1 cellular context compared by ENCODE assay signal in genomic region chr20:41046716-41047115, GRCh38.
TF ChIP-seq lines count a peak whose summit lies in the region.

No MANE protein-coding gene starts in this region.

TF ChIP-seq in GM23338, 12 proteins besides CTCF, POLR2A, EP300 and RAD21 (continued from another document):
- TF ChIP-seq STAT1 (IDR thresholded peaks at IDR 0.05; ENCODE audit: unreplicated experiment) (no peak), NANOG (IDR thresholded peaks at IDR 0.05; ENCODE audit: borderline replicate concordance) (no peak), REST (IDR thresholded peaks at IDR 0.05; ENCODE audit: unreplicated experiment) (no peak), ZNF462 (CRISPR knock-in tag; IDR thresholded peaks at IDR 0.05) (no peak), POLR2AphosphoS5 (IDR thresholded peaks at IDR 0.05; ENCODE audit: low read depth) (no peak), CREB1 (CRISPR knock-in tag; IDR thresholded peaks at IDR 0.05; ENCODE audit: low read depth) (no peak)
